ENCODE assay signal across 10 cellular contexts in genomic region chr2:216632321-216632951, GRCh38. TPM values are rescaled to one million over a fixed set of nuclear protein-coding genes. Genes with fewer than 3 reads are reported as not detected.
DNase-seq lines count a peak whose midpoint lies in the region; ATAC-seq, FAIRE-seq and TF ChIP-seq lines count a peak whose summit lies in the region.
"Had no signal": no experiment of that assay in that cellular context is flagged by ENCODE, and none has a peak within 500 bp of the region (broad histone marks: within the 10 kb centered on the region; RNA-seq: fewer than 3 reads in every experiment).

No MANE protein-coding gene starts in this region.

- DNase-seq in HAP-1 (ENCODE audit: low spot score in 2 of 2): no peak
- no peak for DNase-seq in GM12878 (ENCODE audit: low read depth, low spot score)
- DNase-seq in AG08395 (ENCODE audit: low spot score): no peak
- no peak for DNase-seq in SIG-M5 (lab: John Stamatoyannopoulos, UW)
- DNase-seq in lower leg skin (ENCODE audit: low spot score in 2 of 2): no peak

- no peak for TF ChIP-seq POLR2A in GM12878 (IDR thresholded peaks at IDR 0.05; ENCODE audit: low read depth, low read length)
- no peak for TF ChIP-seq POLR2A in lower leg skin (IDR thresholded peaks at IDR 0.05)

- H4K20me1 ChIP-seq in GM12878 (ENCODE audit: control insufficient read depth, insufficient read depth): no peaks in the 10 kb centered on the region

- H3K9ac ChIP-seq in GM12878 (ENCODE audit: control insufficient read depth, insufficient read depth, low read length) (no peak overlapping the region), muscle layer of colon (ENCODE audit: low read length) (no peak overlapping the region)

- H3K4me3 ChIP-seq in ACC112 (ENCODE audit: low read depth, low read length) (peak overlapping the region; percentile 72), HAP-1 (peak overlapping the region; percentile 41), GM12878 (no peak overlapping the region), muscle layer of colon (ENCODE audit: low read depth in 1 of 2, low read length in 2 of 2) (peak overlapping the region; percentile 38 to 57), lower leg skin (ENCODE audit: low read depth, poor library complexity, severe bottlenecking) (no peak overlapping the region)

- SMC1A ChIA-PET in GM12878 (lab: Charles Lee; ENCODE audit: uncharacterized antibody, unreplicated experiment): interaction anchor here (1.5 kb wide), 1 partner anchor 13 kb away, joined by 3 read pairs; no protein-coding TSS in a partner anchor

- intact Hi-C loops in GM12878 (cut with micrococcal nuclease; ENCODE audit: unreplicated experiment): no loop called here
- intact Hi-C loops in lower leg skin (cut with DNase I; ENCODE audit: low total_unique reads): no loop called here

- H3K36me3 ChIP-seq in ACC112 (ENCODE audit: insufficient read depth, low read length) (no peaks in the 10 kb centered on the region), HAP-1 (replicated peaks) (peaks cover 2% of the 10 kb centered on the region), GM12878 (ENCODE audit: control insufficient read depth in 2 of 2, insufficient read depth in 2 of 2, low read length in 1 of 2) (no peaks in the 10 kb centered on the region), muscle layer of colon (ENCODE audit: insufficient read depth, low read length) (no peaks in the 10 kb centered on the region)
- H3K36me3 ChIP-seq: adrenal gland had no signal

- TF ChIP-seq RAD21 in GM12878 (IDR thresholded peaks at IDR 0.05; ENCODE audit: insufficient read depth, low read depth, low read length): no peak

- H3K9me3 ChIP-seq in HAP-1 (no peaks in the 10 kb centered on the region), GM12878 (replicated peaks; ENCODE audit: control insufficient read depth, insufficient read depth, low read length) (no peaks in the 10 kb centered on the region), muscle layer of colon (ENCODE audit: low read length) (no peaks in the 10 kb centered on the region)
- H3K9me3 ChIP-seq: adrenal gland had no signal

- CTCF ChIA-PET in GM12878 (lab: Yijun Ruan, JAX): no interaction called here

- TF ChIP-seq CTCF in GM12878 (IDR thresholded peaks at IDR 0.05 in 2 of 3, conservative IDR thresholded peaks at IDR 0.05 in 1 of 3; ENCODE audit: control insufficient read depth in 2 of 3, extremely low read depth in 1 of 3, insufficient read depth in 1 of 3, low read depth in 3 of 3, low read length in 3 of 3) (no peak), lower leg skin (IDR thresholded peaks at IDR 0.05) (no peak)

- H2AFZ ChIP-seq in ACC112 (ENCODE audit: low read length, unreplicated experiment): no peak overlapping the region
- H2AFZ ChIP-seq in GM12878 (ENCODE audit: control insufficient read depth, low read depth, low read length): no peak overlapping the region

- RAD21 ChIA-PET in GM12878 (lab: Charles Lee; ENCODE audit: unreplicated experiment): no interaction called here

- FAIRE-seq in GM12878 (lab: Jason Lieb, UNC): no peak
- FAIRE-seq: G401.6 had no signal

- POLR2A ChIA-PET in GM12878 (lab: Charles Lee): interaction anchor here (0.5 kb wide), 1 partner anchor 180 kb away, joined by 4 read pairs; no protein-coding TSS in a partner anchor

- in situ Hi-C loops in HAP-1 (cut with MboI; ENCODE audit: low sequenced_read_pairs): no loop called here
- in situ Hi-C loops in GM12878 (cut with MboI): no loop called here

- 35% methylated on average over 13 of the region's 13 CpGs for WGBS in GM12878 (ENCODE audit: insufficient coverage, insufficient replicate concordance, low lambda C conversion rate, missing lambda C conversion rate)
- WGBS in lower leg skin, 2 donors: 48 to 55% methylated on average over 13 of the region's 13 CpGs

- H3K27ac ChIP-seq in ACC112 (ENCODE audit: low read depth, low read length): no peak overlapping the region
- no peak overlapping the region for H3K27ac ChIP-seq in GM12878 (ENCODE audit: control insufficient read depth, insufficient read depth)
- no peak overlapping the region for H3K27ac ChIP-seq in muscle layer of colon (ENCODE audit: low read depth, low read length)

- H3K4me1 ChIP-seq in ACC112 (ENCODE audit: control insufficient read depth, insufficient read depth, low read length, unreplicated experiment): peaks cover 21% of the 10 kb centered on the region
- H3K4me1 ChIP-seq in HAP-1: peaks cover 20% of the 10 kb centered on the region
- H3K4me1 ChIP-seq in GM12878 (ENCODE audit: control insufficient read depth, insufficient read depth, low read length): no peaks in the 10 kb centered on the region
- peaks cover 9% of the 10 kb centered on the region for H3K4me1 ChIP-seq in muscle layer of colon (ENCODE audit: insufficient read depth, low read length)

- peaks cover 13% of the 10 kb centered on the region for H3K79me2 ChIP-seq in ACC112 (ENCODE audit: control insufficient read depth, insufficient read depth, low read length, unreplicated experiment)
- no peaks in the 10 kb centered on the region for H3K79me2 ChIP-seq in GM12878 (ENCODE audit: control insufficient read depth, insufficient read depth, low read length)

- no peak for TF ChIP-seq EP300 in GM12878 (IDR thresholded peaks at IDR 0.05; ENCODE audit: borderline replicate concordance in 1 of 2, control insufficient read depth in 1 of 2, low read depth in 2 of 2, low read length in 2 of 2)

- BruUV-seq in GM12878 (replicated peaks; lab: Mats Ljungman, UMichigan): no TSS peak

- H3K27me3 ChIP-seq in ACC112 (ENCODE audit: insufficient read depth, low read length) (no peaks in the 10 kb centered on the region), HAP-1 (ENCODE audit: low read depth) (no peaks in the 10 kb centered on the region), GM12878 (replicated peaks in 1 of 2; ENCODE audit: control insufficient read depth in 2 of 2, insufficient read depth in 2 of 2, low read length in 1 of 2) (peaks cover 11 to 18% of the 10 kb centered on the region in 2 experiments), muscle layer of colon (ENCODE audit: control insufficient read depth in 1 of 2, insufficient read depth in 2 of 2, low read length in 2 of 2) (peaks cover 12 to 28% of the 10 kb centered on the region in 2 donors)
- H3K27me3 ChIP-seq: adrenal gland had no signal

- ATAC-seq in GM12878: no peak
- ATAC-seq in HG02610 (IDR thresholded peaks at IDR 0.05; ENCODE audit: unreplicated experiment): no peak

- H3K4me2 ChIP-seq in GM12878 (ENCODE audit: control insufficient read depth, insufficient read depth): 0 out of 2 replicates have a peak overlapping the region, but pooled peaks have one; percentile 48

TF ChIP-seq in GM12878, 131 proteins besides CTCF, POLR2A, EP300 and RAD21 (continues in another document):
- TF ChIP-seq FOXK2 (IDR thresholded peaks at IDR 0.05) (no peak), IRF4 (IDR thresholded peaks at IDR 0.05; ENCODE audit: low read depth, low read length) (no peak), CHD4 (IDR thresholded peaks at IDR 0.05) (no peak), NFXL1 (IDR thresholded peaks at IDR 0.05; ENCODE audit: borderline replicate concordance) (no peak)
- TF ChIP-seq, protein P1, sequence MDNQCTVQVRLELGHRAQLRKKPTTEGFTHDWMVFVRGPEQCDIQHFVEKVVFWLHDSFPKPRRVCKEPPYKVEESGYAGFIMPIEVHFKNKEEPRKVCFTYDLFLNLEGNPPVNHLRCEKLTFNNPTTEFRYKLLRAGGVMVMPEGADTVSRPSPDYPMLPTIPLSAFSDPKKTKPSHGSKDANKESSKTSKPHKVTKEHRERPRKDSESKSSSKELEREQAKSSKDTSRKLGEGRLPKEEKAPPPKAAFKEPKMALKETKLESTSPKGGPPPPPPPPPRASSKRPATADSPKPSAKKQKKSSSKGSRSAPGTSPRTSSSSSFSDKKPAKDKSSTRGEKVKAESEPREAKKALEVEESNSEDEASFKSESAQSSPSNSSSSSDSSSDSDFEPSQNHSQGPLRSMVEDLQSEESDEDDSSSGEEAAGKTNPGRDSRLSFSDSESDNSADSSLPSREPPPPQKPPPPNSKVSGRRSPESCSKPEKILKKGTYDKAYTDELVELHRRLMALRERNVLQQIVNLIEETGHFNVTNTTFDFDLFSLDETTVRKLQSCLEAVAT (IDR thresholded peaks at IDR 0.05): no peak

RNA-seq across cellular contexts. Expression of gene IGFBP2, which starts 0.8 kb away (rescaled TPM):
- total RNA-seq in GM12878 (2013; cell fraction: nucleolus; rRNA removed): 5.3 and 6.7 TPM in 2 replicates
- 0.11 TPM in 1 of 2 replicates, not detected in the other for total RNA-seq in GM12878 (2014; rRNA removed)
- total RNA-seq in GM12878 (2014; rRNA removed; fragmentation: Illumina TruSeq; extraction: Trizol): not detected in 2 replicates
- total RNA-seq in GM12878 (2021): 0.43 and 0.49 TPM in 2 replicates
- 0.92 TPM for polyA plus RNA-seq in GM12878 (2011; ENCODE audit: low read depth)
- polyA plus RNA-seq in GM12878 (2011; rRNA removed): 0.62 and 1.5 TPM in 2 replicates
- 1.7 and 1.8 TPM in 2 replicates for polyA plus RNA-seq in GM12878 (2011; cell fraction: cytosol; rRNA removed)
- polyA plus RNA-seq in GM12878 (2011; cell fraction: nucleus; rRNA removed): 0.85 and 1.5 TPM in 2 replicates
- 5.5 and 5.7 TPM in 2 replicates for polyA plus RNA-seq in GM12878 (2012)
- not detected in 2 replicates for polyA plus RNA-seq in GM12878 (2014; fragmentation: Illumina TruSeq; extraction: Trizol)
- not detected for polyA plus RNA-seq in GM12878 (2014; fragmentation: Nextera tagmentation; extraction: Ambion mirVana)
- not detected in 2 replicates for polyA plus RNA-seq in GM12878 (2014; rRNA removed)
- polyA plus RNA-seq in GM12878 (2016; fragmentation: Nextera tagmentation; extraction: Ambion mirVana): under 1 TPM; 0.28 to 0.38 TPM
- polyA minus RNA-seq in GM12878 (2011; rRNA and poly(A)+ RNA removed): 0.67 TPM in 1 of 2 replicates, not detected in the other
- not detected in 2 replicates for polyA minus RNA-seq in GM12878 (2011; cell fraction: cytosol; rRNA and poly(A)+ RNA removed)
- polyA minus RNA-seq in GM12878 (2011; cell fraction: nucleus; rRNA and poly(A)+ RNA removed): not detected in 2 replicates
- total RNA-seq in lower leg skin: 10 to 100 TPM in 3 of 4 donors, 1 to 10 TPM in 1; 8.7 to 69.5 (median 28.2) TPM

Comparison
In these comparisons a context has a peak if more than half of its experiments do, and no peak if none do; other contexts are left out.
1. H3K4me3 ChIP-seq: peak in ACC112 (single experiment), HAP-1 (single experiment) and muscle layer of colon (2 of 2); none in GM12878 (single experiment) and lower leg skin (single experiment).